8 cellular contexts compared by ENCODE assay signal in the genomic region with DNA sequence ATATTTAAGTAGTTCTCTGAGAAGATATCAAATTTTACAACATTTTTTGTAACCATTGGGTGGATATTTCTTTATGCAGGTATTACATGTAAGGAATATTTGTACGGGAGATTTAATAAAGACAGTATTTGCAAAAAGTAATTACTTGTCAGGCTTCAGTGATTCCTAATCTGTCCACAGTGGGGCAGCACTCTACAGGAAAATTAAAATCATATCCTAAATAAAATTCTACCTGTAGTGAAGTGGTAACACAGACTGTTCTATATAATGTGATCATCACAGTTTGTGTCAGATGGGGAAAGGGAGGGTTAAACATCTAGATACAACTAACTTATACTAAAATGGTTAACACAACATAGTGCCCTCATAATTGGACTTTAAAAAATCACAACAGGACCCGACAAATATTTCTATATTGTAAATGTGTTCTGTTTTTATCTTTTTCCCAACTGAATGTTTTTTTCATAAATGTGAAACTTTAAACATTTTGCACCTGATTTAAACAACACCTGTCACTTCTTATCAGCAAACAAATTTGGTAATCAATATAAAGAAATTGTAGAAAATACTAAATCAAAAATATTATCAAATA.
DNase-seq lines count a peak whose midpoint lies in the region; ATAC-seq and TF ChIP-seq lines count a peak whose summit lies in the region.

No MANE protein-coding gene starts in this region.

- intact Hi-C loops in HCT116 (cut with micrococcal nuclease), result loop anchor here (2.0 to 5.0 kb wide), 4 partner anchors 435 to 1627 kb away; no protein-coding TSS in a partner anchor

- RAD21 ChIA-PET in HCT116 (lab: Charles Lee; ENCODE audit: low non-redundant PET in 1 of 2, low total read pairs in 2 of 2, uncharacterized antibody in 2 of 2, unreplicated experiment in 2 of 2), result no interaction called here

- no peak for TF ChIP-seq POLR2A in HCT116 (IDR thresholded peaks at IDR 0.05; ENCODE audit: borderline replicate concordance, extremely low read depth, insufficient read depth, insufficient read length)

- H3K4me1 ChIP-seq in HCT116 (ENCODE audit: control insufficient read depth in 1 of 2, insufficient read depth in 2 of 2, low read length in 2 of 2) (no peaks in the 10 kb centered on the region), smooth muscle cell (ENCODE audit: low read depth) (no peaks in the 10 kb centered on the region)

- ATAC-seq in HCT116, result peak; percentile 46
- no peak for ATAC-seq in GM21526 (IDR thresholded peaks at IDR 0.05; ENCODE audit: low FRiP score, unreplicated experiment)

- peak; percentile 45 for DNase-seq in NCI-H510A treated with DMSO at 0.1 percent for 48 hours (lab: John Stamatoyannopoulos, UW)
- no peak for DNase-seq in NCI-H510A (lab: John Stamatoyannopoulos, UW)
- peak; percentile 23 for DNase-seq in HCT116 (ENCODE audit: low read depth, low spot score)
- peak; percentile 23 for DNase-seq in NCI-H2196 (lab: John Stamatoyannopoulos, UW; ENCODE audit: unreplicated experiment)
- DNase-seq in activated T-cell treated with anti-CD3 and anti-CD28 coated beads for 24 hours (ENCODE audit: low read depth), result peak; percentile 6
- peak; percentile 19 for DNase-seq in globus pallidus (ENCODE audit: low spot score)
- no peak for DNase-seq in smooth muscle cell (lab: John Stamatoyannopoulos, UW; ENCODE audit: unreplicated experiment)

- WGBS in smooth muscle cell (ENCODE audit: low lambda C conversion rate), result 63% methylated on average over 2 of the region's 2 CpGs

- TF ChIP-seq CTCF in HCT116 (IDR thresholded peaks at IDR 0.05 in 2 of 3, conservative IDR thresholded peaks at IDR 0.05 in 1 of 3; ENCODE audit: borderline replicate concordance in 1 of 3, insufficient read depth in 1 of 3, low read depth in 2 of 3, low read length in 2 of 3) (peak; percentile 34 to 79 (median 59); a peak in 5 of 6 replicates), smooth muscle cell (IDR thresholded peaks at IDR 0.05; ENCODE audit: borderline replicate concordance, insufficient read depth, poor library complexity, severe bottlenecking) (peak; percentile 74)

- no TSS peak for BruUV-seq in HCT116 (replicated peaks; lab: Mats Ljungman, UMichigan)

- no peak overlapping the region for H3K4me2 ChIP-seq in HCT116 (ENCODE audit: low read length)
- H3K4me2 ChIP-seq in smooth muscle cell, result no peak overlapping the region

- TF ChIP-seq RAD21 in HCT116 (IDR thresholded peaks at IDR 0.05; ENCODE audit: low read depth), result peak; percentile 69

- CTCF ChIA-PET in HCT116 (lab: Charles Lee), result no interaction called here

- H3K27ac ChIP-seq in HCT116 (ENCODE audit: low read depth, low read length) (no peak overlapping the region), smooth muscle cell (ENCODE audit: low read depth) (no peak overlapping the region)

- peak overlapping the region; percentile 39 for H2AFZ ChIP-seq in HCT116 (ENCODE audit: low read depth, low read length, poor library complexity, severe bottlenecking)
- H2AFZ ChIP-seq in smooth muscle cell (ENCODE audit: low read depth), result no peak overlapping the region

- H4K20me1 ChIP-seq in HCT116 (ENCODE audit: insufficient read depth) (no peaks in the 10 kb centered on the region), smooth muscle cell (ENCODE audit: low read depth) (no peaks in the 10 kb centered on the region)

- H3K27me3 ChIP-seq in HCT116 (ENCODE audit: insufficient read depth, low read length) (no peaks in the 10 kb centered on the region), smooth muscle cell (ENCODE audit: low read depth) (no peaks in the 10 kb centered on the region)

- POLR2A ChIA-PET in HCT116 (lab: Charles Lee), result no interaction called here

- H3K9ac ChIP-seq in HCT116 (ENCODE audit: low read length) (no peak overlapping the region), smooth muscle cell (ENCODE audit: low read depth) (no peak overlapping the region)

- no peaks in the 10 kb centered on the region for H3F3A ChIP-seq in smooth muscle cell (ENCODE audit: low read depth)

- H3K79me2 ChIP-seq in HCT116 (ENCODE audit: insufficient read depth, low read length) (no peaks in the 10 kb centered on the region), smooth muscle cell (ENCODE audit: low read depth) (no peaks in the 10 kb centered on the region)

- H3K4me3 ChIP-seq in HCT116 (replicated peaks in 1 of 2; ENCODE audit: low read depth in 1 of 2, low read length in 2 of 2), result no peak overlapping the region
- H3K4me3 ChIP-seq in smooth muscle cell, result no peak overlapping the region

- no peaks in the 10 kb centered on the region for H3K9me3 ChIP-seq in HCT116 (ENCODE audit: control insufficient read depth in 1 of 2, insufficient read depth in 1 of 2, low read depth in 1 of 2, low read length in 2 of 2)
- H3K9me3 ChIP-seq in smooth muscle cell (replicated peaks; ENCODE audit: low read depth), result no peaks in the 10 kb centered on the region

- H3K36me3 ChIP-seq in HCT116 (ENCODE audit: control insufficient read depth in 1 of 2, insufficient read depth in 2 of 2, low read length in 2 of 2) (no peaks in the 10 kb centered on the region), smooth muscle cell (ENCODE audit: low read depth) (no peaks in the 10 kb centered on the region)

- H3K9me2 ChIP-seq in HCT116 (ENCODE audit: insufficient read depth), result no peaks in the 10 kb centered on the region

TF ChIP-seq in HCT116, 20 proteins besides CTCF, POLR2A, EP300 and RAD21:
- TF ChIP-seq CBX3 (IDR thresholded peaks at IDR 0.05; ENCODE audit: low read depth) (no peak), SP1 (IDR thresholded peaks at IDR 0.05; ENCODE audit: low read depth) (no peak), ATF3 (IDR thresholded peaks at IDR 0.05) (no peak), JUND (IDR thresholded peaks at IDR 0.05) (no peak), TCF7L2 (IDR thresholded peaks at IDR 0.05; ENCODE audit: borderline replicate concordance, extremely low read depth, insufficient read depth, insufficient read length) (no peak), ZFX (IDR thresholded peaks at IDR 0.05) (no peak), POLR2AphosphoS5 (IDR thresholded peaks at IDR 0.05; ENCODE audit: low read depth, low read length) (no peak), EZH2 (IDR thresholded peaks at IDR 0.05) (no peak)
- TF ChIP-seq, protein P1, sequence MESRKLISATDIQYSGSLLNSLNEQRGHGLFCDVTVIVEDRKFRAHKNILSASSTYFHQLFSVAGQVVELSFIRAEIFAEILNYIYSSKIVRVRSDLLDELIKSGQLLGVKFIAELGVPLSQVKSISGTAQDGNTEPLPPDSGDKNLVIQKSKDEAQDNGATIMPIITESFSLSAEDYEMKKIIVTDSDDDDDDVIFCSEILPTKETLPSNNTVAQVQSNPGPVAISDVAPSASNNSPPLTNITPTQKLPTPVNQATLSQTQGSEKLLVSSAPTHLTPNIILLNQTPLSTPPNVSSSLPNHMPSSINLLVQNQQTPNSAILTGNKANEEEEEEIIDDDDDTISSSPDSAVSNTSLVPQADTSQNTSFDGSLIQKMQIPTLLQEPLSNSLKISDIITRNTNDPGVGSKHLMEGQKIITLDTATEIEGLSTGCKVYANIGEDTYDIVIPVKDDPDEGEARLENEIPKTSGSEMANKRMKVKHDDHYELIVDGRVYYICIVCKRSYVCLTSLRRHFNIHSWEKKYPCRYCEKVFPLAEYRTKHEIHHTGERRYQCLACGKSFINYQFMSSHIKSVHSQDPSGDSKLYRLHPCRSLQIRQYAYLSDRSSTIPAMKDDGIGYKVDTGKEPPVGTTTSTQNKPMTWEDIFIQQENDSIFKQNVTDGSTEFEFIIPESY (IDR thresholded peaks at IDR 0.05; ENCODE audit: extremely low read depth, insufficient replicate concordance, low read length), result no peak

Comparison
In these comparisons a context has a peak if more than half of its experiments do, and no peak if none do; other contexts are left out.
1. DNase-seq: peak in NCI-H510A treated with DMSO at 0.1 percent for 48 hours (single experiment), HCT116 (single experiment), NCI-H2196 (single experiment), activated T-cell treated with anti-CD3 and anti-CD28 coated beads for 24 hours (single experiment) and globus pallidus (single experiment); none in NCI-H510A (single experiment) and smooth muscle cell (single experiment).